In the genomic region with DNA sequence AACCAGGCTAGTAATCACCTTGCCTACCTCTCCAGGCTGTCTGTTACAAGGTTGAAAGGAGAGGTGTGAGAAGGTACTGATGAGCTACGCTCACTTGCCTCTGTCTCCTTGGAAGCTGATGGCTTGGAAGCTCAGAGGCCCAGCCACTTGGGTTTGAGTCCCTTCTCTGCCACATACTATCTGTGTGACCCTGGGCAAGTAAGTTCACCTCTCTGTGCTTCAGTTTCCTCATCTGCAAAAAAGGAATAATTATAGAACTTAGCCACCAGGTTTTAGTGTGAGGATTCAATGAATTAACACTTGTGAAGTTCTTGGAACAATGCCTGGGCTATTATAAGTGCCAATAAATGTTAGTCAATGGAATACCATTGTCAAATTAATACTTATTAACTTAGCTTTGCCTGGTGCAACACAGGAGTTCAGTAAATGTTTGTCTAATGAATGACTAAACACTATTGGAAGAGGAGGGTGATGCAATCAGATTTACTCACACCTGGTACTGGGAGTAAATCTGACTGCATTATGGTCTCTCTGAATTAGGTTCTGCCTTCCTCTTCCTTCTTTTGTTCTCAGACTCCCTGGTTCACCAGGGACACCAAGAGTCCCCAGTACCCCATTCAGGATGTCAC, we compare ENCODE assay signal across 14 cellular contexts. TPM values are rescaled to one million over a fixed set of nuclear protein-coding genes. Genes with fewer than 3 reads are reported as not detected.
A peak's percentile ranks its signal among the peaks of the same experiment; 100 is the strongest.
DNase-seq lines count a peak whose midpoint lies in the region; ATAC-seq, FAIRE-seq and TF ChIP-seq lines count a peak whose summit lies in the region.
"Had no signal": no experiment of that assay in that cellular context is flagged by ENCODE, and none has a peak within 500 bp of the region (broad histone marks: within the 10 kb centered on the region; RNA-seq: fewer than 3 reads in every experiment).

No MANE protein-coding gene starts in this region.

- no peaks in the 10 kb centered on the region for H3K36me3 ChIP-seq in pancreas

- no peak for FAIRE-seq in pancreas (lab: Jason Lieb, UNC)

- H3K27me3 Mint-ChIP-seq in T-helper 2 cell treated with Interferon-gamma antibody and Interleukin-4, amounts not matched to agents 5 μg/mL and 100 μg/mL, for 36 hours (ENCODE audit: low read depth): peaks cover 2% of the 10 kb centered on the region

- no peak overlapping the region for H3K4me3 ChIP-seq in pancreas

- ATAC-seq in esophagus mucosa (peak; percentile 94), pancreas (peak; percentile 88 to 94 (median 91))
- ATAC-seq: naive thymus-derived CD4-positive, alpha-beta T cell had no signal

- H3K27me3 ChIP-seq in pancreas: no peaks in the 10 kb centered on the region

- H3K4me3 Mint-ChIP-seq in T-helper 2 cell treated with Interferon-gamma antibody and Interleukin-4, amounts not matched to agents 5 μg/mL and 100 μg/mL, for 36 hours: no peak overlapping the region
- H3K4me3 Mint-ChIP-seq: brain; CD4-positive, alpha-beta memory T cell; naive thymus-derived CD4-positive, alpha-beta T cell had no signal

- H3K27ac ChIP-seq in pancreas: peak overlapping the region; percentile 25 to 67 (median 66)
- H3K27ac ChIP-seq: VCaP had no signal

- no peaks in the 10 kb centered on the region for H3K4me1 Mint-ChIP-seq in T-helper 2 cell treated with Interferon-gamma antibody and Interleukin-4, amounts not matched to agents 5 μg/mL and 100 μg/mL, for 36 hours (ENCODE audit: low read depth)
- H3K4me1 Mint-ChIP-seq: CD4-positive, alpha-beta memory T cell; naive thymus-derived CD4-positive, alpha-beta T cell had no signal

- DNase-seq in HK-2 (ENCODE audit: unreplicated experiment): peak; percentile 14
- DNase-seq in NCI-H226: peak; percentile 22
- DNase-seq in pancreas: peak in 1 of 6 donors; percentile 31
- DNase-seq in T-helper 2 cell treated with Interferon-gamma antibody and Interleukin-4, amounts not matched to agents 5 μg/mL and 100 μg/mL, for 36 hours (ENCODE audit: low spot score): no peak
- DNase-seq in 8988T: no peak
- no peak for DNase-seq in OCI-M2 (lab: John Stamatoyannopoulos, UW; ENCODE audit: unreplicated experiment)
- DNase-seq: CD4-positive, alpha-beta memory T cell; left cardiac atrium; naive thymus-derived CD4-positive, alpha-beta T cell; NCI-H1694 treated with DMSO at 0.1 percent for 48 hours; stimulated activated naive CD4-positive, alpha-beta T cell treated with Interleukin-2 at 50 U/mL for 16 hours had no signal

- no peak for TF ChIP-seq CTCF in pancreas (IDR thresholded peaks at IDR 0.05)

- no peaks in the 10 kb centered on the region for H3K9me3 ChIP-seq in pancreas

- H3K36me3 Mint-ChIP-seq in T-helper 2 cell treated with Interferon-gamma antibody and Interleukin-4, amounts not matched to agents 5 μg/mL and 100 μg/mL, for 36 hours (ENCODE audit: low read depth): no peaks in the 10 kb centered on the region
- H3K36me3 Mint-ChIP-seq: brain; CD4-positive, alpha-beta memory T cell had no signal

- H3K27ac Mint-ChIP-seq in T-helper 2 cell treated with Interferon-gamma antibody and Interleukin-4, amounts not matched to agents 5 μg/mL and 100 μg/mL, for 36 hours: no peak overlapping the region
- H3K27ac Mint-ChIP-seq: CD4-positive, alpha-beta memory T cell; naive thymus-derived CD4-positive, alpha-beta T cell had no signal

- H3K4me1 ChIP-seq in pancreas: peaks cover 9 to 22% (median 20%) of the 10 kb centered on the region in 3 donors

- 94 to 95% methylated on average over 1 of the region's 1 CpG for WGBS in pancreas, 2 donors

- no peaks in the 10 kb centered on the region for H3K9me3 Mint-ChIP-seq in T-helper 2 cell treated with Interferon-gamma antibody and Interleukin-4, amounts not matched to agents 5 μg/mL and 100 μg/mL, for 36 hours
- H3K9me3 Mint-ChIP-seq: naive thymus-derived CD4-positive, alpha-beta T cell had no signal

- intact Hi-C loops in pancreas (cut with DNase I): no loop called here

RNA-seq across cellular contexts. Expression of a gene that starts 55.5 kb away (rescaled TPM):
- total RNA-seq in esophagus mucosa: 0.64 TPM
- total RNA-seq in pancreas: 1 to 10 TPM; 1.6 to 3.8 (median 3.3) TPM
- polyA plus RNA-seq in pancreas: 1 to 10 TPM; 2.8 to 2.9 TPM
- total RNA-seq: CD4-positive, alpha-beta memory T cell; naive thymus-derived CD4-positive, alpha-beta T cell had no signal
- polyA plus RNA-seq: CD4-positive, alpha-beta memory T cell; naive thymus-derived CD4-positive, alpha-beta T cell had no signal

Comparison
In these comparisons a context has a peak if more than half of its experiments do, and no peak if none do; other contexts are left out.
1. DNase-seq: peak in HK-2 (single experiment) and NCI-H226 (single experiment); none in T-helper 2 cell treated with Interferon-gamma antibody and Interleukin-4, amounts not matched to agents 5 μg/mL and 100 μg/mL, for 36 hours (single experiment), 8988T (single experiment) and OCI-M2 (single experiment).